Comparison of ENCODE assay signal across 22 cellular contexts in the genomic region with DNA sequence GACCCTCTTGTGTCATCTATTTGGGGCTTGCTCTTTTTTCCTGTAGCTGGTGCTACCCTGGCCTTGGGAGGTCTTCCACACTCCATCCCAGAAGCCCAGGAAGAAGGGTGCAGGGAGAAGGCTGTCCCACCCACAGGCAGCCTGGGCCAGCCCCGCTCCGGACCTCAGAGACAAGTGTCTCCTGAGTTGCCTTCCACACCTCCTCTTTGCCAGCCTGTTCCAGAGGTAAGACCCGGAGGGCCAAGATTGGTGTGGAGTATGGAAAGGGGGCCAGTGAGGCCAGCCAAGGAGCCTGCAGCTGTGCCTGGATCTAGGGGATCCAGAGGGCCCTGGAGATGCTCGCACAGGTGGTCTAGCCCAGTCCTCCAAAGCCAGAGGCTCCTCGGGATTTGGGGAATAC. TPM values are rescaled to one million over a fixed set of nuclear protein-coding genes. Genes with fewer than 3 reads are reported as not detected.
DNase-seq lines count a peak whose midpoint lies in the region; ATAC-seq lines count a peak whose summit lies in the region.
"Had no signal": no experiment of that assay in that cellular context is flagged by ENCODE, and none has a peak within 500 bp of the region (broad histone marks: within the 10 kb centered on the region; RNA-seq: fewer than 3 reads in every experiment).

No MANE protein-coding gene starts in this region.

- H2BK5ac ChIP-seq in mesenchymal stem cell (ENCODE audit: low read depth, low read length, poor library complexity, severe bottlenecking), result no peak overlapping the region

- WGBS in mesenchymal stem cell, result 92% methylated on average over 3 of the region's 5 CpGs

- intact Hi-C loops in cardiac septum (cut with DNase I), result no loop called here
- intact Hi-C loops in Right ventricle myocardium superior (cut with DNase I), result no loop called here
- intact Hi-C loops in posterior vena cava (cut with DNase I), result no loop called here

- H2AK5ac ChIP-seq in mesenchymal stem cell (ENCODE audit: low read length, severe bottlenecking), result no peak overlapping the region

- peak overlapping the region in 1 of 2 experiments; percentile 16 for H3K23ac ChIP-seq in mesenchymal stem cell (ENCODE audit: low read length in 2 of 2)

- DNase-seq in cardiac septum (ENCODE audit: low spot score) (peak; percentile 72), Right ventricle myocardium superior (no peak), mesenchymal stem cell (no peak), posterior vena cava (ENCODE audit: low spot score) (peak; percentile 62), HUDEP-2 (lab: John Stamatoyannopoulos, UW; ENCODE audit: unreplicated experiment in 76 of 76) (no peak)
- DNase-seq: ACHN; AML-193; BE2C; Caco-2; CD4-positive, CD25-positive, alpha-beta regulatory T cell; CD8-positive, alpha-beta T cell; DMS153; DND-41; H9 had no signal

- H3K4me3 ChIP-seq in mesenchymal stem cell (ENCODE audit: insufficient read depth in 1 of 2, low read depth in 1 of 2, low read length in 2 of 2), result no peak overlapping the region
- H3K4me3 ChIP-seq: GM12878, GM23338 had no signal

- peak overlapping the region; percentile 74 for H3K18ac ChIP-seq in mesenchymal stem cell (ENCODE audit: low read depth in 1 of 2, low read length in 2 of 2)

- H3K4ac ChIP-seq in mesenchymal stem cell (ENCODE audit: low read depth in 1 of 2, low read length in 2 of 2), result peak overlapping the region; percentile 4 to 98

- no peak overlapping the region for H3K14ac ChIP-seq in mesenchymal stem cell (ENCODE audit: low read length in 2 of 2)

- no peak overlapping the region for H3K27ac ChIP-seq in mesenchymal stem cell (ENCODE audit: low read length, poor library complexity, severe bottlenecking)
- H3K27ac ChIP-seq: 22Rv1, C4-2B had no signal

- H3K36me3 ChIP-seq in mesenchymal stem cell (ENCODE audit: control insufficient read depth in 1 of 2, insufficient read depth in 2 of 2, low read depth in 1 of 2, low read length in 2 of 2), result no peaks in the 10 kb centered on the region
- H3K36me3 ChIP-seq: BE2C had no signal

- H2BK15ac ChIP-seq in mesenchymal stem cell (ENCODE audit: low read depth, poor library complexity, severe bottlenecking), result peak overlapping the region; percentile 18

- peak overlapping the region; percentile 28 for H4K8ac ChIP-seq in mesenchymal stem cell (ENCODE audit: low read length)

- no peak overlapping the region for H3K4me2 ChIP-seq in mesenchymal stem cell (ENCODE audit: low read length, poor library complexity, severe bottlenecking)
- H3K4me2 ChIP-seq: GM23338 had no signal

- peak overlapping the region; percentile 81 for H4K91ac ChIP-seq in mesenchymal stem cell (ENCODE audit: low read length)

- no peaks in the 10 kb centered on the region for H3K9me3 ChIP-seq in mesenchymal stem cell (ENCODE audit: control insufficient read depth, low read length)
- H3K9me3 ChIP-seq: BE2C, Caco-2 had no signal

- no peak overlapping the region for H2AFZ ChIP-seq in mesenchymal stem cell (ENCODE audit: low read depth, low read length)
- H2AFZ ChIP-seq: GM23338 had no signal

- ATAC-seq in Right ventricle myocardium superior (ENCODE audit: poor library complexity) (no peak), HG02763 (IDR thresholded peaks at IDR 0.05; ENCODE audit: unreplicated experiment) (no peak), GM19395 (IDR thresholded peaks at IDR 0.05; ENCODE audit: unreplicated experiment) (no peak)
- ATAC-seq: CD8-positive, alpha-beta T cell; GM12878; GM23338; HCT116 had no signal

- peaks cover 14 to 21% of the 10 kb centered on the region in 2 experiments for H3K27me3 ChIP-seq in mesenchymal stem cell (ENCODE audit: control insufficient read depth in 1 of 2, insufficient read depth in 1 of 2, low read length in 2 of 2)
- H3K27me3 ChIP-seq: BE2C had no signal

- H2BK12ac ChIP-seq in mesenchymal stem cell (ENCODE audit: low read length in 2 of 2), result peak overlapping the region; percentile 53 to 96

- peak overlapping the region; percentile 65 for H2BK120ac ChIP-seq in mesenchymal stem cell (ENCODE audit: low read depth, low read length)

- peaks cover 1% of the 10 kb centered on the region for H3K4me1 ChIP-seq in mesenchymal stem cell (ENCODE audit: control insufficient read depth, insufficient read depth, low read depth, low read length)
- H3K4me1 ChIP-seq: BE2C, Caco-2 had no signal

- no peaks in the 10 kb centered on the region for H3K79me1 ChIP-seq in mesenchymal stem cell (replicated peaks; ENCODE audit: low read length, poor library complexity, severe bottlenecking)

- H3K9ac ChIP-seq in mesenchymal stem cell (ENCODE audit: low read length), result no peak overlapping the region

RNA-seq across cellular contexts. Expression of gene ST8SIA5, which starts 40.5 kb away (rescaled TPM):
- total RNA-seq in cardiac septum (23.3 TPM), Right ventricle myocardium superior (1.5 TPM), posterior vena cava (under 1 TPM; 0.14 to 0.42 TPM)
- 0.62 TPM for polyA plus RNA-seq in mesenchymal stem cell (2013, experiment 1 of 2)
- polyA plus RNA-seq in mesenchymal stem cell (2013, experiment 2 of 2), result 0.66 TPM
- total RNA-seq: Caco-2; CD4-positive, CD25-positive, alpha-beta regulatory T cell; CD8-positive, alpha-beta T cell had no signal
- polyA plus RNA-seq: CD4-positive, CD25-positive, alpha-beta regulatory T cell had no signal

RNA-seq across cellular contexts. Expression of gene LOXHD1, which starts 59.3 kb away (rescaled TPM):
- total RNA-seq in cardiac septum (0.48 TPM), Right ventricle myocardium superior (0.62 TPM), posterior vena cava (under 1 TPM; 0.37 to 0.38 TPM)
- not detected for polyA plus RNA-seq in mesenchymal stem cell (2013, experiment 1 of 2)
- not detected for polyA plus RNA-seq in mesenchymal stem cell (2013, experiment 2 of 2)
- total RNA-seq: Caco-2; CD4-positive, CD25-positive, alpha-beta regulatory T cell; GM12878; H4 had no signal
- polyA plus RNA-seq: CD4-positive, CD25-positive, alpha-beta regulatory T cell; GM12878; GM23338 had no signal

Comparison
In these comparisons a context has a peak if more than half of its experiments do, and no peak if none do; other contexts are left out.
1. DNase-seq: peak in cardiac septum (single experiment) and posterior vena cava (single experiment); none in Right ventricle myocardium superior (single experiment), mesenchymal stem cell (single experiment) and HUDEP-2 (0 of 76).